In the genomic region with DNA sequence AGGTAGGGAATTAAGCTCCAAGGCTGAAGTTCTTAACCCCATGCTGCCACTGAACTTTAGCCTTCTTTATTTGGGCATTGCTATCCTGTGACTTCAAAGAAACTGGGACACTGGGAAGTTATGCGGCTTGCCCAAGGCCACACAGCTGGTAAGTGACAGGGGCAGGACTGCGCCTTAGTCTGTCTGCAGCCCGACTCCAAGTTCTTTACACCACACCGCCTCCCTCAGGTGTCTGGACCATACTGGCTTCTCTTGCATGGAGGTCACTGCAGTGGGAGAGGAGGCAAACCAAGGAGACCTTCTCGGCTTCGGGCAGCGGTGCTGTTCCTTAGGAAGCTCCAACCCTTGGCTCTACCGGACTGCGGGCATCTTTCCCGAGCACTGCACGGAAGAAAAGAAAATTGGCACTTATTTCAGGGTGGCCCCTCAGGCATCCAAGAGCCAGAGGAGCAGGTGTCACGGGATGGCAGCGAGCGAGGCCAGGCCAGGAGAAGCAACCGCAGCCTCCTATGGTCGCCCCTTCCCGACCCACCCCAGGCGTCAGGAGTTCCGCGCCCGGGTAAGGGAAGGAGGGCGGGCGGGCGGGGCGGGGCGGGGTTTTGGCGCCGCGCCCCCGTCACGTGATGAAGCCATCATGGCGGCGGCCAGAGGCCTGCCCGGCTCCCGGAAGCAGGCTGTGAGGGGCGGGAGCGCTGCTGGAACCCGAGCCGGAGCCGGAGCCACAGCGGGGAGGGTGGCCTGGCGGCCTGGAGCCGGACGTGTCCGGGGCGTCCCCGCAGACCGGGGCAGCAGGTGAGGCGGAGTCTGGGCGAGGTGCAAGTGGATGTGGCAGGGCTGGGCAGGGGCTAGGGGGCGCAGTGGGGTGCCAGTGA, we compare ENCODE assay signal across 1 cellular context.
TF ChIP-seq lines count a peak whose summit lies in the region.

No MANE protein-coding gene starts in this region.

TF ChIP-seq in GM12878, 131 proteins besides CTCF, POLR2A, EP300 and RAD21 (continued from another document):
- TF ChIP-seq, protein P1, sequence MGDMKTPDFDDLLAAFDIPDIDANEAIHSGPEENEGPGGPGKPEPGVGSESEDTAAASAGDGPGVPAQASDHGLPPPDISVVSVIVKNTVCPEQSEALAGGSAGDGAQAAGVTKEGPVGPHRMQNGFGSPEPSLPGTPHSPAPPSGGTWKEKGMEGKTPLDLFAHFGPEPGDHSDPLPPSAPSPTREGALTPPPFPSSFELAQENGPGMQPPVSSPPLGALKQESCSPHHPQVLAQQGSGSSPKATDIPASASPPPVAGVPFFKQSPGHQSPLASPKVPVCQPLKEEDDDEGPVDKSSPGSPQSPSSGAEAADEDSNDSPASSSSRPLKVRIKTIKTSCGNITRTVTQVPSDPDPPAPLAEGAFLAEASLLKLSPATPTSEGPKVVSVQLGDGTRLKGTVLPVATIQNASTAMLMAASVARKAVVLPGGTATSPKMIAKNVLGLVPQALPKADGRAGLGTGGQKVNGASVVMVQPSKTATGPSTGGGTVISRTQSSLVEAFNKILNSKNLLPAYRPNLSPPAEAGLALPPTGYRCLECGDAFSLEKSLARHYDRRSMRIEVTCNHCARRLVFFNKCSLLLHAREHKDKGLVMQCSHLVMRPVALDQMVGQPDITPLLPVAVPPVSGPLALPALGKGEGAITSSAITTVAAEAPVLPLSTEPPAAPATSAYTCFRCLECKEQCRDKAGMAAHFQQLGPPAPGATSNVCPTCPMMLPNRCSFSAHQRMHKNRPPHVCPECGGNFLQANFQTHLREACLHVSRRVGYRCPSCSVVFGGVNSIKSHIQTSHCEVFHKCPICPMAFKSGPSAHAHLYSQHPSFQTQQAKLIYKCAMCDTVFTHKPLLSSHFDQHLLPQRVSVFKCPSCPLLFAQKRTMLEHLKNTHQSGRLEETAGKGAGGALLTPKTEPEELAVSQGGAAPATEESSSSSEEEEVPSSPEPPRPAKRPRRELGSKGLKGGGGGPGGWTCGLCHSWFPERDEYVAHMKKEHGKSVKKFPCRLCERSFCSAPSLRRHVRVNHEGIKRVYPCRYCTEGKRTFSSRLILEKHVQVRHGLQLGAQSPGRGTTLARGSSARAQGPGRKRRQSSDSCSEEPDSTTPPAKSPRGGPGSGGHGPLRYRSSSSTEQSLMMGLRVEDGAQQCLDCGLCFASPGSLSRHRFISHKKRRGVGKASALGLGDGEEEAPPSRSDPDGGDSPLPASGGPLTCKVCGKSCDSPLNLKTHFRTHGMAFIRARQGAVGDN (IDR thresholded peaks at IDR 0.05): no peak
- no peak for TF ChIP-seq ZBED1 (IDR thresholded peaks at IDR 0.05; ENCODE audit: borderline replicate concordance)
- peak; percentile 71 for TF ChIP-seq MAX (IDR thresholded peaks at IDR 0.05; ENCODE audit: low read depth, low read length)
- TF ChIP-seq, protein P2, sequence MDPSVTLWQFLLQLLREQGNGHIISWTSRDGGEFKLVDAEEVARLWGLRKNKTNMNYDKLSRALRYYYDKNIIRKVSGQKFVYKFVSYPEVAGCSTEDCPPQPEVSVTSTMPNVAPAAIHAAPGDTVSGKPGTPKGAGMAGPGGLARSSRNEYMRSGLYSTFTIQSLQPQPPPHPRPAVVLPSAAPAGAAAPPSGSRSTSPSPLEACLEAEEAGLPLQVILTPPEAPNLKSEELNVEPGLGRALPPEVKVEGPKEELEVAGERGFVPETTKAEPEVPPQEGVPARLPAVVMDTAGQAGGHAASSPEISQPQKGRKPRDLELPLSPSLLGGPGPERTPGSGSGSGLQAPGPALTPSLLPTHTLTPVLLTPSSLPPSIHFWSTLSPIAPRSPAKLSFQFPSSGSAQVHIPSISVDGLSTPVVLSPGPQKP (IDR thresholded peaks at IDR 0.05; ENCODE audit: low read depth, low read length): 0 out of 2 replicates have a peak, but pooled peaks have one; percentile 43
- peak; percentile 25 for TF ChIP-seq SKIL (IDR thresholded peaks at IDR 0.05; ENCODE audit: low read depth, poor library complexity, severe bottlenecking)
- 0 out of 2 replicates have a peak, but pooled peaks have one; percentile 16 for TF ChIP-seq NR2F1 (conservative IDR thresholded peaks at IDR 0.05)
